ENCODE assay signal across 20 cellular contexts in genomic region chr10:86942441-86943315, GRCh38. TPM values are rescaled to one million over a fixed set of nuclear protein-coding genes. Genes with fewer than 3 reads are reported as not detected.
DNase-seq lines count a peak whose midpoint lies in the region; TF ChIP-seq lines count a peak whose summit lies in the region.
"Had no signal": no experiment of that assay in that cellular context is flagged by ENCODE, and none has a peak within 500 bp of the region (broad histone marks: within the 10 kb centered on the region; RNA-seq: fewer than 3 reads in every experiment).

No MANE protein-coding gene starts in this region.

- DNase-seq in colonic mucosa = peak; percentile 17
- peak; percentile 57 for DNase-seq in right atrium auricular region (ENCODE audit: low spot score)
- peak; percentile 65 for DNase-seq in osteoblast (ENCODE audit: insufficient read length, low spot score, missing footprints)
- DNase-seq in ureter (ENCODE audit: low spot score) = peak; percentile 40
- no peak for DNase-seq in activated T-cell treated with anti-CD3 and anti-CD28 coated beads, Interleukin-2, amount 50 U/mL, for 1 hour
- no peak for DNase-seq in esophagus squamous epithelium (lab: John Stamatoyannopoulos, UW)
- DNase-seq in GDM1 (lab: John Stamatoyannopoulos, UW) = no peak
- DNase-seq: activated CD4-positive, alpha-beta T cell treated with anti-CD3 and anti-CD28 coated beads, Interleukin-2, amount 50 U/mL, for 4 hours; activated naive CD4-positive, alpha-beta T cell treated with anti-CD3 and anti-CD28 coated beads, Interleukin-2, amount 50 U/mL, for 16 hours; AML-193; Kasumi-1; NCI-H1105; NCI-H2081 treated with DMSO at 0.1 percent for 48 hours; NCI-H510A; SHP77 treated with DMSO at 0.1 percent for 48 hours; stimulated activated CD4-positive, alpha-beta T cell treated with anti-CD3 and anti-CD28 coated beads, Interleukin-15, amount 100 ng/mL, for 24 hours; T-helper 1 cell had no signal

- H3K9me3 ChIP-seq in colonic mucosa (no peaks in the 10 kb centered on the region), right atrium auricular region (no peaks in the 10 kb centered on the region), osteoblast (ENCODE audit: low read depth, low read length) (no peaks in the 10 kb centered on the region), esophagus squamous epithelium (no peaks in the 10 kb centered on the region)
- H3K9me3 ChIP-seq: ascending aorta had no signal

- WGBS in esophagus squamous epithelium, 2 donors = 100% methylated on average over 2 of the region's 94 CpGs; no CpG with 5 or more reads in 1 of the 2 donors

- TF ChIP-seq POLR2A in esophagus squamous epithelium (IDR thresholded peaks at IDR 0.05) = no peak

- no peaks in the 10 kb centered on the region for H3K36me3 ChIP-seq in colonic mucosa
- H3K36me3 ChIP-seq in right atrium auricular region = no peaks in the 10 kb centered on the region
- no peaks in the 10 kb centered on the region for H3K36me3 ChIP-seq in osteoblast (ENCODE audit: insufficient read depth, low read length)
- H3K36me3 ChIP-seq in esophagus squamous epithelium = no peaks in the 10 kb centered on the region
- H3K36me3 ChIP-seq: ascending aorta had no signal

- H3K79me2 ChIP-seq in osteoblast (ENCODE audit: insufficient read depth, low read length) = no peaks in the 10 kb centered on the region

- H3K9ac ChIP-seq in colonic mucosa (ENCODE audit: low read depth in 2 of 2, low read length in 2 of 2) = peak overlapping the region; percentile 12 to 41

- peak overlapping the region; percentile 13 for H3K4me3 ChIP-seq in colonic mucosa
- H3K4me3 ChIP-seq in right atrium auricular region = peak overlapping the region in 1 of 2 donors; percentile 30
- H3K4me3 ChIP-seq in osteoblast (ENCODE audit: insufficient read depth, low read length) = no peak overlapping the region
- H3K4me3 ChIP-seq in esophagus squamous epithelium = peak overlapping the region in 1 of 4 donors; percentile 32

- H3K4me2 ChIP-seq in osteoblast (ENCODE audit: insufficient read depth, low read length) = peak overlapping the region; percentile 4

- H4K20me1 ChIP-seq in osteoblast (ENCODE audit: insufficient read depth, low read length) = no peaks in the 10 kb centered on the region

- intact Hi-C loops in colonic mucosa (cut with DNase I) = no loop called here
- intact Hi-C loops in esophagus squamous epithelium (cut with DNase I) = no loop called here

- H3K27ac ChIP-seq in colonic mucosa = no peak overlapping the region
- no peak overlapping the region for H3K27ac ChIP-seq in right atrium auricular region
- no peak overlapping the region for H3K27ac ChIP-seq in osteoblast (ENCODE audit: low read depth, low read length)
- no peak overlapping the region for H3K27ac ChIP-seq in esophagus squamous epithelium
- H3K27ac ChIP-seq: ascending aorta had no signal

- peak overlapping the region; percentile 41 for H2AFZ ChIP-seq in osteoblast (ENCODE audit: low read length)

- no peak for TF ChIP-seq CTCF in colonic mucosa (IDR thresholded peaks at IDR 0.05)
- no peak for TF ChIP-seq CTCF in right atrium auricular region (IDR thresholded peaks at IDR 0.05)
- TF ChIP-seq CTCF in osteoblast (IDR thresholded peaks at IDR 0.05; ENCODE audit: extremely low read depth, low read depth, low read length) = no peak
- no peak for TF ChIP-seq CTCF in esophagus squamous epithelium (IDR thresholded peaks at IDR 0.05)

- H3K4me1 ChIP-seq in colonic mucosa (no peaks in the 10 kb centered on the region), right atrium auricular region (peaks cover 0 to 45% of the 10 kb centered on the region in 2 donors), osteoblast (ENCODE audit: insufficient read depth, low read length) (no peaks in the 10 kb centered on the region), esophagus squamous epithelium (peaks cover 0 to 43% (median 6%) of the 10 kb centered on the region in 3 donors)

- H3K27me3 ChIP-seq in colonic mucosa = no peaks in the 10 kb centered on the region
- no peaks in the 10 kb centered on the region for H3K27me3 ChIP-seq in right atrium auricular region
- peaks cover 4% of the 10 kb centered on the region for H3K27me3 ChIP-seq in osteoblast (ENCODE audit: insufficient read depth, low read length)
- no peaks in the 10 kb centered on the region for H3K27me3 ChIP-seq in esophagus squamous epithelium
- H3K27me3 ChIP-seq: ascending aorta had no signal

RNA-seq across cellular contexts. Expression of gene MMRN2, which starts 14.7 kb away (rescaled TPM):
- total RNA-seq in colonic mucosa (1 to 10 TPM; 3.4 to 7.4 TPM), right atrium auricular region (10 to 100 TPM; 57.0 to 81.3 TPM), osteoblast (1.1 and 3.5 TPM in 2 replicates), ureter (99.0 TPM), esophagus squamous epithelium (10 to 100 TPM in 2 of 4 donors, 1 to 10 TPM in 2; 3.4 to 18.1 (median 11.0) TPM)

RNA-seq across cellular contexts. Expression of gene SNCG, which starts 15.7 kb away (rescaled TPM):
- total RNA-seq in colonic mucosa (1 to 10 TPM; 2.6 to 6.6 TPM), right atrium auricular region (10 to 100 TPM; 20.9 to 33.8 TPM), osteoblast (0.36 and 2.4 TPM in 2 replicates), ureter (706 TPM), esophagus squamous epithelium (10 to 100 TPM in 2 of 4 donors, 1 to 10 TPM in 2; 5.3 to 32.4 (median 11.4) TPM)

RNA-seq across cellular contexts. Expression of gene ADIRF, which starts 25.6 kb away (rescaled TPM):
- total RNA-seq in colonic mucosa (10 to 100 TPM; 41.5 to 91.2 TPM), right atrium auricular region (100 to 1,000 TPM in 1 of 2 donors, 10 to 100 TPM in 1; 67.8 to 195 TPM), osteoblast (11.9 and 18.3 TPM in 2 replicates), ureter (790 TPM), esophagus squamous epithelium (10 to 100 TPM; 23.8 to 74.4 (median 47.4) TPM)
- total RNA-seq: mesothelial cell of epicardium, renal cortical epithelial cell had no signal

Comparison
In these comparisons a context has a peak if more than half of its experiments do, and no peak if none do; other contexts are left out.
1. DNase-seq: peak in colonic mucosa (single experiment), right atrium auricular region (single experiment), osteoblast (single experiment) and ureter (single experiment); none in activated T-cell treated with anti-CD3 and anti-CD28 coated beads, Interleukin-2, amount 50 U/mL, for 1 hour (single experiment), esophagus squamous epithelium (single experiment) and GDM1 (single experiment).
2. RNA of gene SNCG, which starts 15.7 kb away (total RNA-seq): 706 TPM in ureter (single experiment); 20.9 to 33.8 TPM in right atrium auricular region, 5.3 to 32.4 TPM in esophagus squamous epithelium, 2.6 to 6.6 TPM in colonic mucosa and 0.36 to 2.4 TPM in osteoblast; every median in the first group is over 10 times any median in the second.